Comparison of ENCODE assay signal across 18 cellular contexts in genomic region chr7:142434666-142435174, GRCh38.
DNase-seq lines count a peak whose midpoint lies in the region; ATAC-seq and TF ChIP-seq lines count a peak whose summit lies in the region.
"Had no signal": no experiment of that assay in that cellular context is flagged by ENCODE, and none has a peak within 500 bp of the region (broad histone marks: within the 10 kb centered on the region; RNA-seq: fewer than 3 reads in every experiment).

No MANE protein-coding gene starts in this region.

- no peak for TF ChIP-seq CTCF in natural killer cell (IDR thresholded peaks at IDR 0.05)
- TF ChIP-seq CTCF in dorsolateral prefrontal cortex (IDR thresholded peaks at IDR 0.05 in 54 of 56, conservative IDR thresholded peaks at IDR 0.05 in 2 of 56; ENCODE audit: low read depth in 1 of 56, partially characterized antibody in 56 of 56) = no peak

- no peaks in the 10 kb centered on the region for H3K27me3 Mint-ChIP-seq in activated CD4-positive, alpha-beta T cell treated with anti-CD3 and anti-CD28 coated beads for 36 hours
- H3K27me3 Mint-ChIP-seq in activated T-helper 2 cell treated with anti-CD3 and anti-CD28 coated beads, Interferon-gamma antibody, Interleukin-2, Interleukin-4, amounts not matched to agents 10 μg/mL and 5 μg/mL and 100 μg/mL, durations not matched to agents 14 hours and 24 hours and 36 hours (ENCODE audit: low read depth) = peaks cover 6% of the 10 kb centered on the region
- H3K27me3 Mint-ChIP-seq in natural killer cell (ENCODE audit: low read depth in 2 of 2) = peaks cover 0 to 10% of the 10 kb centered on the region in 2 donors

- no peaks in the 10 kb centered on the region for H3K36me3 Mint-ChIP-seq in activated CD4-positive, alpha-beta T cell treated with anti-CD3 and anti-CD28 coated beads for 36 hours (ENCODE audit: low read depth)
- H3K36me3 Mint-ChIP-seq in activated T-helper 2 cell treated with anti-CD3 and anti-CD28 coated beads, Interferon-gamma antibody, Interleukin-2, Interleukin-4, amounts not matched to agents 10 μg/mL and 5 μg/mL and 100 μg/mL, durations not matched to agents 14 hours and 24 hours and 36 hours (ENCODE audit: low read depth) = no peaks in the 10 kb centered on the region
- no peaks in the 10 kb centered on the region for H3K36me3 Mint-ChIP-seq in natural killer cell

- no peak overlapping the region for H3K4me3 ChIP-seq in dorsolateral prefrontal cortex
- H3K4me3 ChIP-seq: coronary artery, HAP-1, Peyer's patch, right atrium auricular region, testis had no signal

- peaks cover 34% of the 10 kb centered on the region for H3K4me1 Mint-ChIP-seq in activated CD4-positive, alpha-beta T cell treated with anti-CD3 and anti-CD28 coated beads for 36 hours
- H3K4me1 Mint-ChIP-seq in activated T-helper 2 cell treated with anti-CD3 and anti-CD28 coated beads, Interferon-gamma antibody, Interleukin-2, Interleukin-4, amounts not matched to agents 10 μg/mL and 5 μg/mL and 100 μg/mL, durations not matched to agents 14 hours and 24 hours and 36 hours (ENCODE audit: low read depth) = peaks cover 36% of the 10 kb centered on the region
- H3K4me1 Mint-ChIP-seq in natural killer cell = peaks cover 11 to 31% of the 10 kb centered on the region in 2 donors

- H3K9me3 Mint-ChIP-seq in activated CD4-positive, alpha-beta T cell treated with anti-CD3 and anti-CD28 coated beads for 36 hours (ENCODE audit: low read depth) = no peaks in the 10 kb centered on the region
- no peaks in the 10 kb centered on the region for H3K9me3 Mint-ChIP-seq in activated T-helper 2 cell treated with anti-CD3 and anti-CD28 coated beads, Interferon-gamma antibody, Interleukin-2, Interleukin-4, amounts not matched to agents 10 μg/mL and 5 μg/mL and 100 μg/mL, durations not matched to agents 14 hours and 24 hours and 36 hours
- H3K9me3 Mint-ChIP-seq in natural killer cell = no peaks in the 10 kb centered on the region

- H3K27me3 ChIP-seq in dorsolateral prefrontal cortex = peaks cover 0 to 4% (median 0%) of the 10 kb centered on the region in 45 donors
- H3K27me3 ChIP-seq: Peyer's patch, right atrium auricular region, testis had no signal

- POLR2A ChIA-PET in activated CD4-positive, alpha-beta T cell treated with anti-CD3 and anti-CD28 coated beads for 36 hours (lab: Charles Lee) = no interaction called here

- intact Hi-C loops in activated CD4-positive, alpha-beta T cell treated with anti-CD3 and anti-CD28 coated beads for 36 hours (cut with DNase I, micrococcal nuclease) = loop anchor here in 1 of 2 experiments (5.0 kb wide), 2 partner anchors 378 to 558 kb away; no protein-coding TSS in a partner anchor
- intact Hi-C loops in activated T-helper 2 cell treated with anti-CD3 and anti-CD28 coated beads, Interferon-gamma antibody, Interleukin-2, Interleukin-4, amounts not matched to agents 10 μg/mL and 5 μg/mL and 100 μg/mL, durations not matched to agents 14 hours and 24 hours and 36 hours (cut with micrococcal nuclease) = no loop called here
- intact Hi-C loops in natural killer cell (cut with micrococcal nuclease) (no loop called here), dorsolateral prefrontal cortex (cut with DNase I) (no loop called here)

- H3K27ac Mint-ChIP-seq in activated CD4-positive, alpha-beta T cell treated with anti-CD3 and anti-CD28 coated beads for 36 hours = peak overlapping the region; percentile 68
- no peak overlapping the region for H3K27ac Mint-ChIP-seq in activated T-helper 2 cell treated with anti-CD3 and anti-CD28 coated beads, Interferon-gamma antibody, Interleukin-2, Interleukin-4, amounts not matched to agents 10 μg/mL and 5 μg/mL and 100 μg/mL, durations not matched to agents 14 hours and 24 hours and 36 hours
- H3K27ac Mint-ChIP-seq in natural killer cell = peak overlapping the region in 1 of 2 donors; percentile 42

- no peak for DNase-seq in activated CD4-positive, alpha-beta T cell treated with anti-CD3 and anti-CD28 coated beads for 36 hours
- no peak for DNase-seq in activated CD4-positive, alpha-beta T cell treated with anti-CD3 and anti-CD28 coated beads for 4 hours
- DNase-seq in activated T-helper 2 cell treated with anti-CD3 and anti-CD28 coated beads, Interferon-gamma antibody, Interleukin-2, Interleukin-4, amounts not matched to agents 10 μg/mL and 5 μg/mL and 100 μg/mL, durations not matched to agents 14 hours and 24 hours and 36 hours (ENCODE audit: low spot score) = no peak
- no peak for DNase-seq in natural killer cell
- DNase-seq in dorsolateral prefrontal cortex = no peak
- DNase-seq in NCI-H748 treated with DMSO at 0.1 percent for 48 hours (lab: John Stamatoyannopoulos, UW) = no peak
- no peak for DNase-seq in NCI-H1105 treated with DMSO at 0.1 percent for 48 hours (lab: John Stamatoyannopoulos, UW)
- DNase-seq: 8988T, glutamatergic neuron, islet precursor cell, NCI-H2081 treated with DMSO at 0.1 percent for 48 hours, Peyer's patch, testis had no signal

- H3K27ac ChIP-seq in dorsolateral prefrontal cortex = no peak overlapping the region
- H3K27ac ChIP-seq: C4-2B, coronary artery, Peyer's patch, right atrium auricular region, testis had no signal

- CTCF ChIA-PET in activated CD4-positive, alpha-beta T cell treated with anti-CD3 and anti-CD28 coated beads for 36 hours (lab: Charles Lee) = interaction anchor here (1.0 to 1.6 kb wide), 6 partner anchors 8 to 447 kb away, joined by 3 to 7 read pairs (median 3); no protein-coding TSS in a partner anchor

- peak overlapping the region; percentile 37 for H3K4me3 Mint-ChIP-seq in activated CD4-positive, alpha-beta T cell treated with anti-CD3 and anti-CD28 coated beads for 36 hours
- H3K4me3 Mint-ChIP-seq in activated T-helper 2 cell treated with anti-CD3 and anti-CD28 coated beads, Interferon-gamma antibody, Interleukin-2, Interleukin-4, amounts not matched to agents 10 μg/mL and 5 μg/mL and 100 μg/mL, durations not matched to agents 14 hours and 24 hours and 36 hours (ENCODE audit: low read depth) = peak overlapping the region; percentile 53
- H3K4me3 Mint-ChIP-seq in natural killer cell = peak overlapping the region; percentile 81

- no peak for ATAC-seq in activated CD4-positive, alpha-beta T cell treated with anti-CD3 and anti-CD28 coated beads for 36 hours
- ATAC-seq in GM21619 (IDR thresholded peaks at IDR 0.05; ENCODE audit: unreplicated experiment) (peak; percentile 36), natural killer cell (peak in 1 of 3 donors; percentile 50)
